ENCODE assay signal across 19 cellular contexts in genomic region chr10:47452495-47453434, GRCh38. TPM values are rescaled to one million over a fixed set of nuclear protein-coding genes. Genes with fewer than 3 reads are reported as not detected.
DNase-seq lines count a peak whose midpoint lies in the region; ATAC-seq, FAIRE-seq and TF ChIP-seq lines count a peak whose summit lies in the region.
"Had no signal": no experiment of that assay in that cellular context is flagged by ENCODE, and none has a peak within 500 bp of the region (broad histone marks: within the 10 kb centered on the region; RNA-seq: fewer than 3 reads in every experiment).

No MANE protein-coding gene starts in this region.

- no peak overlapping the region for H2BK5ac ChIP-seq in H9 (ENCODE audit: insufficient read length, low read length)
- no peak overlapping the region for H2BK5ac ChIP-seq in mesendoderm (ENCODE audit: low read length)

- H3K18ac ChIP-seq in H9 (ENCODE audit: insufficient read length, low read depth, low read length): no peak overlapping the region
- no peak overlapping the region for H3K18ac ChIP-seq in mesendoderm (ENCODE audit: low read length)

- no peaks in the 10 kb centered on the region for H3K79me1 ChIP-seq in H9 (ENCODE audit: insufficient read depth, low read depth, low read length, poor library complexity, severe bottlenecking)
- no peaks in the 10 kb centered on the region for H3K79me1 ChIP-seq in mesendoderm (ENCODE audit: low read length)

- no peak overlapping the region for H2AK5ac ChIP-seq in H9 (ENCODE audit: insufficient read length, low read length)
- no peak overlapping the region for H2AK5ac ChIP-seq in mesendoderm (ENCODE audit: low read length)

- 0 out of 3 replicates have a peak, but pooled peaks have one; percentile 15 for ATAC-seq in SK-N-SH treated with all-trans-retinoic acid at 6 μM for 48 hours
- no peak for ATAC-seq in HG02610 (IDR thresholded peaks at IDR 0.05; ENCODE audit: unreplicated experiment)

- peak overlapping the region in 1 of 3 experiments; percentile 65; a peak in 3 of 7 replicates for H3K27ac Mint-ChIP-seq in H9
- H3K27ac Mint-ChIP-seq: activated naive CD8-positive, alpha-beta T cell treated with anti-CD3 and anti-CD28 coated beads, Interleukin-2, amount 10 ng/mL, durations not matched to agents 7 days and 5 days; activated T-cell treated with anti-CD3 and anti-CD28 coated beads, Interleukin-2, amount 50 U/mL, for 24 hours; T-helper 2 cell treated with Interferon-gamma antibody and Interleukin-4, amounts not matched to agents 5 μg/mL and 100 μg/mL, for 36 hours had no signal

- H3K9me3 ChIP-seq in H9 (ENCODE audit: control insufficient read depth, low read depth, low read length): no peaks in the 10 kb centered on the region
- H3K9me3 ChIP-seq: transverse colon had no signal

- no peak overlapping the region for H3T11ph ChIP-seq in H9 (ENCODE audit: low read length)

- H3K36me3 Mint-ChIP-seq in H9 (ENCODE audit: insufficient read depth in 1 of 3, low read depth in 3 of 3): no peaks in the 10 kb centered on the region; a peak in 1 of 7 replicates
- H3K36me3 Mint-ChIP-seq: activated naive CD8-positive, alpha-beta T cell treated with anti-CD3 and anti-CD28 coated beads, Interleukin-2, amount 10 ng/mL, durations not matched to agents 7 days and 5 days had no signal

- no peaks in the 10 kb centered on the region for H3K36me3 ChIP-seq in mesendoderm (ENCODE audit: control insufficient read depth, insufficient read depth, low read length)
- H3K36me3 ChIP-seq: transverse colon had no signal

- no peak overlapping the region for H3K56ac ChIP-seq in H9 (ENCODE audit: insufficient read length, low read depth, low read length)
- H3K56ac ChIP-seq in mesendoderm (ENCODE audit: low read length): peak overlapping the region; percentile 42

- H3K27ac ChIP-seq in H9 (ENCODE audit: insufficient read length, low read depth, low read length) (no peak overlapping the region), mesendoderm (ENCODE audit: low read depth, low read length) (no peak overlapping the region)
- H3K27ac ChIP-seq: GM23248, transverse colon had no signal

- WGBS in H9 (ENCODE audit: extremely low coverage, insufficient read length, low lambda C conversion rate): no CpG with 5 or more reads among the region's 16 CpGs
- WGBS in mesendoderm (ENCODE audit: extremely low coverage, insufficient coverage, low lambda C conversion rate): no CpG with 5 or more reads among the region's 16 CpGs

- H3K14ac ChIP-seq in H9 (ENCODE audit: insufficient read depth, low read length): no peak overlapping the region; the same call in 1 of the 2 replicates

- H3K4me1 ChIP-seq in H9 (ENCODE audit: insufficient read depth, low read length) (no peaks in the 10 kb centered on the region), mesendoderm (ENCODE audit: control insufficient read depth, low read depth, low read length) (no peaks in the 10 kb centered on the region)
- H3K4me1 ChIP-seq: transverse colon had no signal

- no peak overlapping the region for H3K4ac ChIP-seq in H9 (ENCODE audit: low read depth, low read length)
- H3K4ac ChIP-seq in mesendoderm (ENCODE audit: low read depth, low read length): no peak overlapping the region

- peaks cover 12 to 17% of the 10 kb centered on the region in 2 experiments for H3K4me1 Mint-ChIP-seq in H9

- H4K8ac ChIP-seq in H9 (replicated peaks; ENCODE audit: insufficient read length, low read depth, low read length) (no peak overlapping the region), mesendoderm (ENCODE audit: low read depth, low read length) (no peak overlapping the region)

- H2BK15ac ChIP-seq in H9 (ENCODE audit: low read depth, low read length): no peak overlapping the region
- no peak overlapping the region for H2BK15ac ChIP-seq in mesendoderm (replicated peaks; ENCODE audit: low read depth)

- H4K5ac ChIP-seq in H9 (ENCODE audit: insufficient read length, low read depth, low read length) (no peak overlapping the region), mesendoderm (ENCODE audit: low read length) (no peak overlapping the region)

- no peak for FAIRE-seq in urothelium cell line (lab: Jason Lieb, UNC)
- FAIRE-seq: bronchial epithelial cell had no signal

- peak; percentile 69 for DNase-seq in COLO668 (lab: John Stamatoyannopoulos, UW; ENCODE audit: unreplicated experiment)
- peak; percentile 37 for DNase-seq in H9
- peak; percentile 28 for DNase-seq in mesendoderm
- DNase-seq in occipital lobe (lab: John Stamatoyannopoulos, UW): no peak
- no peak for DNase-seq in stimulated activated CD4-positive, alpha-beta T cell treated with anti-CD3 and anti-CD28 coated beads, Interleukin-4, amount 100 ng/mL, for 1 hour
- no peak for DNase-seq in urothelium cell line (ENCODE audit: low spot score)
- DNase-seq: activated CD4-positive, alpha-beta T cell treated with anti-CD3 and anti-CD28 coated beads for 48 hours; activated naive CD8-positive, alpha-beta T cell treated with anti-CD3 and anti-CD28 coated beads, Interleukin-2, amount 10 ng/mL, durations not matched to agents 7 days and 5 days; activated T-cell treated with anti-CD3 and anti-CD28 coated beads, Interleukin-2, amount 50 U/mL, for 24 hours; effector CD8-positive, alpha-beta T cell; GM23248; hippocampal formation; NCI-H748 treated with DMSO at 0.1 percent for 48 hours; stimulated activated CD4-positive, alpha-beta T cell treated with anti-CD3 and anti-CD28 coated beads, Interleukin-4, amount 100 ng/mL, for 4 hours; transverse colon had no signal

- no peak overlapping the region for H3K23ac ChIP-seq in H9 (ENCODE audit: insufficient read length, low read depth, low read length)
- H3K23ac ChIP-seq in mesendoderm (ENCODE audit: low read length): no peak overlapping the region

- no peak overlapping the region for H3K4me2 ChIP-seq in H9 (ENCODE audit: insufficient read depth, insufficient read length, low read length)
- H3K4me2 ChIP-seq in mesendoderm (ENCODE audit: low read length): no peak overlapping the region

- H3K27me3 Mint-ChIP-seq in H9 (ENCODE audit: low read depth): peaks cover 3% of the 10 kb centered on the region

- H3K79me2 ChIP-seq in H9 (ENCODE audit: insufficient read depth, low read length) (no peaks in the 10 kb centered on the region), mesendoderm (ENCODE audit: control insufficient read depth, insufficient read depth, low read length) (no peaks in the 10 kb centered on the region)

- H3K9ac ChIP-seq in H9 (ENCODE audit: extremely low read depth, insufficient read length, low read length) (no peak overlapping the region), mesendoderm (ENCODE audit: low read length) (no peak overlapping the region)
- H3K9ac ChIP-seq: GM23248 had no signal

- H3K23me2 ChIP-seq in H9 (ENCODE audit: insufficient read length, low read depth, low read length, poor library complexity, severe bottlenecking): no peaks in the 10 kb centered on the region

- H3K4me3 ChIP-seq in mesendoderm (ENCODE audit: low read length): no peak overlapping the region
- H3K4me3 ChIP-seq: GM23248, transverse colon had no signal

- TF ChIP-seq CTCF in H9 (conservative IDR thresholded peaks at IDR 0.05): no peak

- H3K27me3 ChIP-seq in H9 (ENCODE audit: insufficient read depth, low read length) (no peaks in the 10 kb centered on the region), mesendoderm (ENCODE audit: insufficient read depth, low read length, poor library complexity) (no peaks in the 10 kb centered on the region)
- H3K27me3 ChIP-seq: transverse colon had no signal

- H2BK20ac ChIP-seq in H9 (ENCODE audit: low read depth, low read length, poor library complexity, severe bottlenecking): no peak overlapping the region

- no peak overlapping the region for H2BK120ac ChIP-seq in H9 (ENCODE audit: low read depth, low read length, poor library complexity, severe bottlenecking)
- H2BK120ac ChIP-seq in mesendoderm (ENCODE audit: low read depth, low read length): no peak overlapping the region

- H3K9me3 Mint-ChIP-seq in H9: peaks cover 0 to 1% of the 10 kb centered on the region in 2 experiments; a peak in 1 of 5 replicates
- H3K9me3 Mint-ChIP-seq: activated naive CD8-positive, alpha-beta T cell treated with anti-CD3 and anti-CD28 coated beads, Interleukin-2, amount 10 ng/mL, durations not matched to agents 7 days and 5 days; activated T-cell treated with anti-CD3 and anti-CD28 coated beads, Interleukin-2, amount 50 U/mL, for 24 hours; T-helper 2 cell treated with Interferon-gamma antibody and Interleukin-4, amounts not matched to agents 5 μg/mL and 100 μg/mL, for 36 hours had no signal

- H3K4me3 Mint-ChIP-seq in H9: no peak overlapping the region
- H3K4me3 Mint-ChIP-seq: activated naive CD8-positive, alpha-beta T cell treated with anti-CD3 and anti-CD28 coated beads, Interleukin-2, amount 10 ng/mL, durations not matched to agents 7 days and 5 days; activated T-cell treated with anti-CD3 and anti-CD28 coated beads, Interleukin-2, amount 50 U/mL, for 24 hours; T-helper 2 cell treated with Interferon-gamma antibody and Interleukin-4, amounts not matched to agents 5 μg/mL and 100 μg/mL, for 36 hours had no signal

- H4K20me1 ChIP-seq in H9 (ENCODE audit: control insufficient read depth, insufficient read depth, insufficient read length): no peaks in the 10 kb centered on the region

- H2AFZ ChIP-seq in H9 (ENCODE audit: low read length): no peak overlapping the region
- H2AFZ ChIP-seq: GM23248 had no signal

- H2BK12ac ChIP-seq in H9 (ENCODE audit: insufficient read length, low read depth, low read length): no peak overlapping the region

- H4K91ac ChIP-seq in H9 (ENCODE audit: insufficient read length, low read depth, low read length): no peak overlapping the region

TF ChIP-seq in SK-N-SH treated with all-trans-retinoic acid at 6 μM for 48 hours, 23 proteins besides CTCF, POLR2A, EP300 and RAD21 (continues in another document):
- TF ChIP-seq ZNF565 (CRISPR knock-in tag; conservative IDR thresholded peaks at IDR 0.05; ENCODE audit: low read depth) (no peak), RARB (CRISPR knock-in tag; IDR thresholded peaks at IDR 0.05) (no peak), TOX (CRISPR knock-in tag; IDR thresholded peaks at IDR 0.05; ENCODE audit: borderline replicate concordance) (no peak), GLIS3 (CRISPR knock-in tag; IDR thresholded peaks at IDR 0.05) (no peak)

RNA-seq across cellular contexts. Expression of gene ANXA8, which starts 31.1 kb away (rescaled TPM):
- total RNA-seq in H9 (2021): 0.22 TPM in 2 replicates
- polyA plus RNA-seq in mesendoderm (2013, experiment 1 of 2): 0.37 TPM
- polyA plus RNA-seq in mesendoderm (2013, experiment 2 of 2): 0.55 TPM
- not detected for total RNA-seq in occipital lobe

RNA-seq across cellular contexts. Expression of gene FAM25G, which starts 38.7 kb away (rescaled TPM):
- total RNA-seq in H9 (2021): not detected in 2 replicates
- polyA plus RNA-seq in mesendoderm (2013, experiment 1 of 2): 0.28 TPM
- polyA plus RNA-seq in mesendoderm (2013, experiment 2 of 2): not detected
- total RNA-seq in occipital lobe: not detected
- total RNA-seq: activated naive CD8-positive, alpha-beta T cell treated with anti-CD3 and anti-CD28 coated beads, Interleukin-2, amount 10 ng/mL, durations not matched to agents 7 days and 5 days; bronchial epithelial cell; GM23248; transverse colon had no signal

Comparison
In these comparisons a context has a peak if more than half of its experiments do, and no peak if none do; other contexts are left out.
1. DNase-seq: peak in COLO668 (single experiment), H9 (single experiment) and mesendoderm (single experiment); none in occipital lobe (single experiment), stimulated activated CD4-positive, alpha-beta T cell treated with anti-CD3 and anti-CD28 coated beads, Interleukin-4, amount 100 ng/mL, for 1 hour (single experiment) and urothelium cell line (single experiment).